Comparison of ENCODE assay signal across 1 cellular context in genomic region chr3:93981649-93982048, GRCh38.
TF ChIP-seq lines count a peak whose summit lies in the region.

No MANE protein-coding gene starts in this region.

TF ChIP-seq in H1, 55 proteins besides CTCF, POLR2A, EP300 and RAD21:
- no peak for TF ChIP-seq RBBP5 (IDR thresholded peaks at IDR 0.05; ENCODE audit: borderline replicate concordance, low read depth, low read length)
